Comparison of ENCODE assay signal across 9 cellular contexts in genomic region chr2:23760746-23761145, GRCh38.
A peak's percentile ranks its signal among the peaks of the same experiment; 100 is the strongest.
DNase-seq lines count a peak whose midpoint lies in the region; ATAC-seq and TF ChIP-seq lines count a peak whose summit lies in the region.
"Had no signal": no experiment of that assay in that cellular context is flagged by ENCODE, and none has a peak within 500 bp of the region (broad histone marks: within the 10 kb centered on the region; RNA-seq: fewer than 3 reads in every experiment).

No MANE protein-coding gene starts in this region.

- no peak overlapping the region for H3K4me3 ChIP-seq in A673 (ENCODE audit: low read depth, low read length, poor library complexity, severe bottlenecking)
- no peak overlapping the region for H3K4me3 ChIP-seq in esophagus squamous epithelium

- no TSS peak for BruUV-seq in A673 (replicated peaks; lab: Mats Ljungman, UMichigan)

- H3K4me1 ChIP-seq in A673 (ENCODE audit: insufficient read depth, low read length, poor library complexity, severe bottlenecking) (peaks cover 55% of the 10 kb centered on the region), esophagus squamous epithelium (peaks cover 4 to 29% (median 8%) of the 10 kb centered on the region in 3 donors)

- 34 to 48% methylated on average over 4 of the region's 4 CpGs for WGBS in esophagus squamous epithelium, 2 donors

- ATAC-seq in HG02571 (IDR thresholded peaks at IDR 0.05; ENCODE audit: unreplicated experiment) (no peak), T-helper 17 cell (no peak)

- no peak overlapping the region for H3K4me3 Mint-ChIP-seq in T-helper 17 cell
- H3K4me3 Mint-ChIP-seq: nephron progenitor cell had no signal

- H3K27me3 Mint-ChIP-seq in T-helper 17 cell, result no peaks in the 10 kb centered on the region

- peaks cover 16% of the 10 kb centered on the region for H3K4me1 Mint-ChIP-seq in T-helper 17 cell

- H3K27ac ChIP-seq in A673 (ENCODE audit: low read depth, low read length, poor library complexity, severe bottlenecking) (peak overlapping the region; percentile 29), esophagus squamous epithelium (no peak overlapping the region)

- POLR2A ChIA-PET in A673 (lab: Charles Lee; ENCODE audit: low non-redundant PET), result no interaction called here

- TF ChIP-seq CTCF in A673 (conservative IDR thresholded peaks at IDR 0.05; ENCODE audit: low read depth, low read length) (peak; percentile 64), esophagus squamous epithelium (IDR thresholded peaks at IDR 0.05) (peak in 3 of 6 experiments; percentile 13 to 40 (median 33))

- TF ChIP-seq POLR2A in esophagus squamous epithelium (IDR thresholded peaks at IDR 0.05), result no peak

- DNase-seq in A673 (ENCODE audit: low spot score) (peak; percentile 72), HS-27A (ENCODE audit: low read depth) (peak; percentile 3), SW480 (ENCODE audit: low spot score) (peak; percentile 48), iris pigment epithelial cell (ENCODE audit: low read depth) (peak; percentile 68), esophagus squamous epithelium (lab: John Stamatoyannopoulos, UW) (no peak), T-helper 1 cell (no peak), T-helper 17 cell (no peak)
- DNase-seq: nephron progenitor cell had no signal

- CTCF ChIA-PET in A673 (lab: Charles Lee), result no interaction called here

- intact Hi-C loops in A673 (cut with micrococcal nuclease; ENCODE audit: unreplicated experiment) (loop anchor here (2.0 to 10.0 kb wide), 2 partner anchors 562 to 1406 kb away; no protein-coding TSS in a partner anchor), esophagus squamous epithelium (cut with DNase I) (no loop called here)

- H3K36me3 Mint-ChIP-seq in T-helper 17 cell (ENCODE audit: low read depth), result peaks cover 10% of the 10 kb centered on the region

- no peak overlapping the region for H3K27ac Mint-ChIP-seq in T-helper 17 cell
- H3K27ac Mint-ChIP-seq: nephron progenitor cell had no signal

- H3K9me3 ChIP-seq in A673 (ENCODE audit: low read depth, low read length, poor library complexity, severe bottlenecking) (no peaks in the 10 kb centered on the region), esophagus squamous epithelium (no peaks in the 10 kb centered on the region), T-helper 17 cell (ENCODE audit: control insufficient read depth, low read length, poor library complexity, severe bottlenecking) (no peaks in the 10 kb centered on the region)

- H3K27me3 ChIP-seq in A673 (replicated peaks; ENCODE audit: insufficient read depth, low read depth, low read length, poor library complexity) (no peaks in the 10 kb centered on the region), esophagus squamous epithelium (no peaks in the 10 kb centered on the region)

- H3K36me3 ChIP-seq in A673 (ENCODE audit: insufficient read depth, low read length, poor library complexity, severe bottlenecking) (no peaks in the 10 kb centered on the region), esophagus squamous epithelium (peaks cover 0 to 47% (median 0%) of the 10 kb centered on the region in 3 donors)

Comparison
In these comparisons a context has a peak if more than half of its experiments do, and no peak if none do; other contexts are left out.
1. DNase-seq: peak in A673 (single experiment), HS-27A (single experiment), SW480 (single experiment) and iris pigment epithelial cell (single experiment); none in esophagus squamous epithelium (single experiment), T-helper 1 cell (0 of 5) and T-helper 17 cell (0 of 3).